19 cellular contexts compared by ENCODE assay signal in the genomic region with DNA sequence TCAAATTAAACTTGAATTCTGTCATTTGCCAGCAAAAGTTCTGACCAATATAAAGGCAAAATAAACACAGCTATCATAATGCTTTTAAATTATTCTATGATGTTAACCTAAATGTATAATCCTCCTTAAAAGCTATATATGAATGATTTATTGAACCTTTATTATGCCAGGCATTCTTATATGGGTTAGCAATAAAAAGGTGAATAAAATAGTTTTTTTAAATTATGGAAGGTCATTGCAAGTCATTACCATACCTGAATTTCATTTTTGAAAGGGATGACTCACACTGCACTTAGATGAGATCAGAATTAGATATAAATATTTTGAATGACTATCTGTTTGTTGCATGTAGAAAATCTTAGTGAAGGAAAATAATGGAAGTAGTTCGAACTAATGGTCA.
"Had no signal": no experiment of that assay in that cellular context is flagged by ENCODE, and none has a peak within 500 bp of the region (broad histone marks: within the 10 kb centered on the region; RNA-seq: fewer than 3 reads in every experiment).

No MANE protein-coding gene starts in this region.

- H3K4me1 ChIP-seq: esophagus muscularis mucosa, gastrocnemius medialis, heart right ventricle, left lung, lower lobe of right lung had no signal

- H3K36me3 ChIP-seq: esophagus muscularis mucosa, gastrocnemius medialis, heart right ventricle, left lung, lower lobe of right lung had no signal

- ATAC-seq: effector memory CD8-positive, alpha-beta T cell; gastrocnemius medialis; heart right ventricle; left cardiac atrium; left lung; left ventricle myocardium superior; lower lobe of right lung; mucosa of descending colon; naive thymus-derived CD8-positive, alpha-beta T cell had no signal

- DNase-seq: cortex of kidney; effector CD8-positive, alpha-beta T cell; effector memory CD8-positive, alpha-beta T cell; endodermal cell; foreskin melanocyte; gastrocnemius medialis; glutamatergic neuron; head of caudate nucleus; heart right ventricle; hippocampal formation; left cardiac atrium; left lung; left ventricle myocardium superior; lower lobe of right lung; mesenchymal stem cell; mucosa of descending colon; naive B cell; naive thymus-derived CD8-positive, alpha-beta T cell had no signal

- H3K27me3 ChIP-seq: esophagus muscularis mucosa, gastrocnemius medialis, heart right ventricle, left lung had no signal

- H3K9me3 ChIP-seq: esophagus muscularis mucosa, gastrocnemius medialis, heart right ventricle, left lung, lower lobe of right lung had no signal

- H3K27ac ChIP-seq: esophagus muscularis mucosa, gastrocnemius medialis, heart right ventricle, left lung, lower lobe of right lung had no signal

- H3K4me3 ChIP-seq: esophagus muscularis mucosa, gastrocnemius medialis, heart right ventricle, left lung, lower lobe of right lung, mucosa of descending colon had no signal
